In genomic region chr18:12476955-12477354, GRCh38 we compare ENCODE assay signal across 1 cellular context.
TF ChIP-seq lines count a peak whose summit lies in the region.

No MANE protein-coding gene starts in this region.

TF ChIP-seq in WTC11, 78 proteins besides CTCF, POLR2A, EP300 and RAD21 (continued from another document):
- TF ChIP-seq HMGXB4 (CRISPR knock-in tag; IDR thresholded peaks at IDR 0.05): no peak
- TF ChIP-seq SMAD4 (CRISPR knock-in tag; IDR thresholded peaks at IDR 0.05): no peak
- TF ChIP-seq MLX (CRISPR knock-in tag; IDR thresholded peaks at IDR 0.05): no peak
- no peak for TF ChIP-seq USF2 (CRISPR knock-in tag; IDR thresholded peaks at IDR 0.05)
- no peak for TF ChIP-seq USF1 (CRISPR knock-in tag; IDR thresholded peaks at IDR 0.05)
- no peak for TF ChIP-seq TP53 (CRISPR knock-in tag; IDR thresholded peaks at IDR 0.05)
- TF ChIP-seq IRF1 (CRISPR knock-in tag; IDR thresholded peaks at IDR 0.05): no peak
- no peak for TF ChIP-seq AFF4 (CRISPR knock-in tag; IDR thresholded peaks at IDR 0.05; ENCODE audit: borderline replicate concordance)
